ENCODE assay signal across 8 cellular contexts in genomic region chr15:79897380-79897678, GRCh38. TPM values are rescaled to one million over a fixed set of nuclear protein-coding genes. Genes with fewer than 3 reads are reported as not detected.
DNase-seq lines count a peak whose midpoint lies in the region; ATAC-seq and TF ChIP-seq lines count a peak whose summit lies in the region.

No MANE protein-coding gene starts in this region.

- H3K4me2 ChIP-seq in hepatocyte (peak overlapping the region; percentile 82), smooth muscle cell (peak overlapping the region; percentile 88)

- no peak for ATAC-seq in HG02973 (IDR thresholded peaks at IDR 0.05; ENCODE audit: unreplicated experiment)
- no peak for ATAC-seq in GM18873 (IDR thresholded peaks at IDR 0.05; ENCODE audit: low FRiP score, unreplicated experiment)

- in situ Hi-C loops in HAP-1 (cut with MboI; ENCODE audit: low sequenced_read_pairs), result no loop called here

- H4K20me1 ChIP-seq in hepatocyte (ENCODE audit: insufficient read depth, poor library complexity, severe bottlenecking) (no peaks in the 10 kb centered on the region), smooth muscle cell (ENCODE audit: low read depth) (no peaks in the 10 kb centered on the region)

- H3K9ac ChIP-seq in smooth muscle cell (ENCODE audit: low read depth), result peak overlapping the region; percentile 91

- H3K4me3 ChIP-seq in HAP-1 (peak overlapping the region; percentile 76), WERI-Rb-1 (ENCODE audit: low read depth, low read length) (peak overlapping the region; percentile 67), hepatocyte (peak overlapping the region; percentile 62), smooth muscle cell (peak overlapping the region; percentile 72)

- H3K9me2 ChIP-seq in hepatocyte (replicated peaks; ENCODE audit: insufficient read depth), result no peaks in the 10 kb centered on the region

- H3K4me1 ChIP-seq in HAP-1 (peaks cover 19% of the 10 kb centered on the region), hepatocyte (ENCODE audit: insufficient read depth) (peaks cover 13% of the 10 kb centered on the region), smooth muscle cell (ENCODE audit: low read depth) (peaks cover 20% of the 10 kb centered on the region)

- WGBS in hepatocyte (ENCODE audit: low lambda C conversion rate, missing lambda C conversion rate), result 26% methylated on average over 8 of the region's 8 CpGs
- WGBS in smooth muscle cell (ENCODE audit: low lambda C conversion rate), result 38% methylated on average over 8 of the region's 8 CpGs

- H3K27ac ChIP-seq in WERI-Rb-1, result peak overlapping the region; percentile 97
- H3K27ac ChIP-seq in hepatocyte, result peak overlapping the region; percentile 100
- peak overlapping the region; percentile 84 for H3K27ac ChIP-seq in smooth muscle cell (ENCODE audit: low read depth)

- peaks cover 42% of the 10 kb centered on the region for H3K79me2 ChIP-seq in hepatocyte
- peaks cover 42% of the 10 kb centered on the region for H3K79me2 ChIP-seq in smooth muscle cell (ENCODE audit: low read depth)

- H2AFZ ChIP-seq in hepatocyte, result peak overlapping the region; percentile 97
- H2AFZ ChIP-seq in smooth muscle cell (ENCODE audit: low read depth), result peak overlapping the region; percentile 60

- H3K27me3 ChIP-seq in HAP-1 (ENCODE audit: low read depth) (no peaks in the 10 kb centered on the region), WERI-Rb-1 (ENCODE audit: insufficient read depth, low read depth, severe bottlenecking) (no peaks in the 10 kb centered on the region), hepatocyte (no peaks in the 10 kb centered on the region), smooth muscle cell (ENCODE audit: low read depth) (no peaks in the 10 kb centered on the region)

- DNase-seq in HAP-1 (ENCODE audit: low spot score in 2 of 2) (peak in 1 of 2 experiments; percentile 27), WERI-Rb-1 (no peak), hepatocyte (ENCODE audit: low spot score) (no peak), smooth muscle cell (lab: John Stamatoyannopoulos, UW; ENCODE audit: unreplicated experiment) (no peak), UCSD-AML1 (lab: John Stamatoyannopoulos, UW; ENCODE audit: unreplicated experiment) (no peak), C1 segment of cervical spinal cord (lab: John Stamatoyannopoulos, UW) (no peak)

- H3F3A ChIP-seq in smooth muscle cell (ENCODE audit: low read depth), result peaks cover 24% of the 10 kb centered on the region

- no peak for TF ChIP-seq CTCF in WERI-Rb-1 (IDR thresholded peaks at IDR 0.05; ENCODE audit: low read depth, low read length)
- no peak for TF ChIP-seq CTCF in hepatocyte (IDR thresholded peaks at IDR 0.05; ENCODE audit: poor library complexity)
- no peak for TF ChIP-seq CTCF in smooth muscle cell (IDR thresholded peaks at IDR 0.05; ENCODE audit: borderline replicate concordance, insufficient read depth, poor library complexity, severe bottlenecking)

- 0 out of 2 replicates have a peak, but pooled peaks cover 4% of the 10 kb centered on the region for H3K36me3 ChIP-seq in HAP-1 (replicated peaks)
- no peaks in the 10 kb centered on the region; the same call in none of the 2 replicates for H3K36me3 ChIP-seq in WERI-Rb-1
- H3K36me3 ChIP-seq in hepatocyte (replicated peaks; ENCODE audit: insufficient read depth, low read depth), result no peaks in the 10 kb centered on the region
- no peaks in the 10 kb centered on the region for H3K36me3 ChIP-seq in smooth muscle cell (ENCODE audit: low read depth)

- H3K9me3 ChIP-seq in HAP-1 (no peaks in the 10 kb centered on the region), WERI-Rb-1 (ENCODE audit: severe bottlenecking) (no peaks in the 10 kb centered on the region), hepatocyte (ENCODE audit: low read depth) (no peaks in the 10 kb centered on the region), smooth muscle cell (replicated peaks; ENCODE audit: low read depth) (no peaks in the 10 kb centered on the region)

RNA-seq across cellular contexts. Expression of gene MTHFS, which starts 0.5 kb away (rescaled TPM):
- total RNA-seq in hepatocyte (89.4 and 99.9 TPM in 2 replicates), smooth muscle cell (64.4 and 64.8 TPM in 2 replicates)
- polyA plus RNA-seq in hepatocyte (84.0 and 84.5 TPM in 2 replicates), smooth muscle cell (46.7 and 56.0 TPM in 2 replicates)
